Comparison of ENCODE assay signal across 19 cellular contexts in the genomic region with DNA sequence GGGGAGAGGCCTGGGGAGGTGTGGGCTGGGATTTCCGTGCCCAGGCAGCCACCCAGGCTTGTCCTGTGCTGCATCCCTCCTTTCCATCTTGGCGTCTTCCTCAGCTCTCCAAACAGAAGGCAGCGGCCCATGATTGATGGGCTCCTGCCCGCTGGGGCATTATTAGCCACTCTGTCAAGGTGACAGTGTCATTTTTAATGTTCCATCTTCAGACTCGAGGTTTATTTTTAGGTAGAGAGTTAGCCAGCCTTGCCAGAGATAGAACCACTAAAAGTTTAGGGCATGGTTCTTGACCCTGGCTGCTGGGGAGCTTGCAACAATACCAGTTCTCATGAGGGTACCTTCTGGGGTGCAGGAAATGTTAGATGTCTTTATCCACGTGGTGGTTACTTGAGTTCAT. TPM values are rescaled to one million over a fixed set of nuclear protein-coding genes. Genes with fewer than 3 reads are reported as not detected.
"Had no signal": no experiment of that assay in that cellular context is flagged by ENCODE, and none has a peak within 500 bp of the region (broad histone marks: within the 10 kb centered on the region; RNA-seq: fewer than 3 reads in every experiment).

No MANE protein-coding gene starts in this region.

- H3K36me3 ChIP-seq: esophagus squamous epithelium, neutrophil, pancreas, sigmoid colon, stomach, thyroid gland, vagina had no signal

- ATAC-seq: natural killer cell; pancreas; stimulated activated effector memory CD8-positive, alpha-beta T cell treated with anti-CD3 and anti-CD28 coated beads, Interleukin-12 subunit alpha, Interleukin-12 subunit beta, amount 100 ng/mL, for 72 hours had no signal

- DNase-seq: dermis blood vessel endothelial cell; effector memory CD4-positive, alpha-beta T cell; erythroblast; esophagus squamous epithelium; glutamatergic neuron; natural killer cell; pancreas; sigmoid colon; stimulated activated CD4-positive, alpha-beta T cell treated with anti-CD3 and anti-CD28 coated beads, Interleukin-2, amount 100 ng/mL, for 24 hours; stimulated activated CD4-positive, alpha-beta T cell treated with anti-CD3 and anti-CD28 coated beads, Interleukin-4, amount 100 ng/mL, for 24 hours; stimulated activated naive CD4-positive, alpha-beta T cell treated with Interleukin-2 at 50 U/mL for 16 hours; stomach; thyroid gland; trophoblast cell had no signal

- H3K27ac ChIP-seq: coronary artery, esophagus squamous epithelium, neutrophil, pancreas, sigmoid colon, stomach, thyroid gland, vagina had no signal

- H3K9me3 ChIP-seq: esophagus squamous epithelium, neutrophil, pancreas, thyroid gland, vagina had no signal

- H3K4me1 ChIP-seq: esophagus squamous epithelium, pancreas, sigmoid colon, stomach, thyroid gland, vagina had no signal

- H3K4me3 ChIP-seq: coronary artery, esophagus squamous epithelium, lung, pancreas, sigmoid colon, stomach, thyroid gland, vagina had no signal

- H3K27me3 ChIP-seq: esophagus squamous epithelium, neutrophil, pancreas, sigmoid colon, stomach, thyroid gland, vagina had no signal

RNA-seq across cellular contexts. Expression of a gene that starts 30.8 kb away (rescaled TPM):
- total RNA-seq: natural killer cell had no signal
